Comparison of ENCODE assay signal across 13 cellular contexts in genomic region chr6:170163405-170164170, GRCh38.
"Had no signal": no experiment of that assay in that cellular context is flagged by ENCODE, and none has a peak within 500 bp of the region (broad histone marks: within the 10 kb centered on the region; RNA-seq: fewer than 3 reads in every experiment).

No MANE protein-coding gene starts in this region.

- DNase-seq: activated CD4-positive, alpha-beta T cell treated with anti-CD3 and anti-CD28 coated beads, Interleukin-2, amount 50 U/mL, for 1 hour; activated effector memory CD4-positive, alpha-beta T cell treated with Interleukin-2 at 50 U/mL for 16 hours; activated T-cell treated with anti-CD3 and anti-CD28 coated beads, Interleukin-2, amount 50 U/mL, for 1 hour; amniotic stem cell; body of pancreas; effector memory CD8-positive, alpha-beta T cell; midbrain; sigmoid colon; stimulated activated CD4-positive, alpha-beta T cell treated with anti-CD3 and anti-CD28 coated beads, Interleukin-12 subunit alpha, Interleukin-12 subunit beta, amount 100 ng/mL, for 4 hours; stimulated activated naive CD4-positive, alpha-beta T cell treated with Interleukin-2 at 50 U/mL for 16 hours had no signal

- ATAC-seq: activated naive CD4-positive, alpha-beta T cell treated with anti-CD3 and anti-CD28 coated beads, Interleukin-2, amount 50 U/mL, for 72 hours; body of pancreas; effector memory CD8-positive, alpha-beta T cell; gastroesophageal sphincter had no signal

- H3K9me3 Mint-ChIP-seq: effector memory CD8-positive, alpha-beta T cell had no signal

- H3K4me3 Mint-ChIP-seq: dendritic cell treated with granulocyte-macrophage colony-stimulating factor and Interleukin-4, amounts not matched to agents 40 ng/mL and 50 ng/mL, for 4 days had no signal

- H3K27me3 Mint-ChIP-seq: dendritic cell treated with granulocyte-macrophage colony-stimulating factor and Interleukin-4, amounts not matched to agents 40 ng/mL and 50 ng/mL, for 4 days had no signal

- H3K27ac Mint-ChIP-seq: dendritic cell treated with granulocyte-macrophage colony-stimulating factor and Interleukin-4, amounts not matched to agents 40 ng/mL and 50 ng/mL, for 4 days had no signal
